Comparison of ENCODE assay signal across 22 cellular contexts in the genomic region with DNA sequence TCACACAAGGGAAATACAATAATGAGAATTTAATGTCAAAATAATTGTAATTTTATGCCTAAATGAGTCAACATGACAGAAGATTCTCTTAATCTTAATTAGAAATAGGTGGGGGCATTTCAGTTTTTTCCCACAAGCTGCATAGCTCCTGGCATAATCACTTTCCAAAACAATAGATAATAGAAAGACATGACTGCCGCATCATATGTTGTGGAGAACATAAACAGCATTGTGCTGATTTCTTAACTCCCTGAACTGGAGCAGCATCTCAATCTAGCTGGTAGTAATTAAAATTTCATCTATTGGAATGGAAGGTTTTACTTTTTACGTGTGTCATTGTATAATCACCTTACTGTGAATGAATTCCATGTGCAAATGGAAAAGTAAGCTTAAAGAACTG.
A peak's percentile ranks its signal among the peaks of the same experiment; 100 is the strongest.
DNase-seq lines count a peak whose midpoint lies in the region; ATAC-seq, FAIRE-seq and TF ChIP-seq lines count a peak whose summit lies in the region.
"Had no signal": no experiment of that assay in that cellular context is flagged by ENCODE, and none has a peak within 500 bp of the region (broad histone marks: within the 10 kb centered on the region; RNA-seq: fewer than 3 reads in every experiment).

No MANE protein-coding gene starts in this region.

- ATAC-seq in A549 (no peak), HG03045 (IDR thresholded peaks at IDR 0.05; ENCODE audit: unreplicated experiment) (no peak)
- ATAC-seq in CD4-positive, alpha-beta T cell (ENCODE audit: poor library complexity) = no peak
- ATAC-seq: CD8-positive, alpha-beta T cell had no signal

- no peaks in the 10 kb centered on the region for H3K27me3 Mint-ChIP-seq in neural crest cell (ENCODE audit: low read depth)
- no peaks in the 10 kb centered on the region for H3K27me3 Mint-ChIP-seq in CD4-positive, alpha-beta T cell
- H3K27me3 Mint-ChIP-seq: IgD-negative memory B cell had no signal

- H3K9me3 Mint-ChIP-seq in neural crest cell = peaks cover 4% of the 10 kb centered on the region
- H3K9me3 Mint-ChIP-seq in CD4-positive, alpha-beta T cell = peaks cover 6% of the 10 kb centered on the region
- H3K9me3 Mint-ChIP-seq: CD8-positive, alpha-beta T cell had no signal

- H3K79me2 ChIP-seq in SU-DHL-6 (ENCODE audit: insufficient read depth, low read length) = no peaks in the 10 kb centered on the region

- H3K4me1 Mint-ChIP-seq in neural crest cell = peaks cover 23% of the 10 kb centered on the region
- H3K4me1 Mint-ChIP-seq in CD4-positive, alpha-beta T cell (ENCODE audit: low read depth) = no peaks in the 10 kb centered on the region

- H3K27ac Mint-ChIP-seq in neural crest cell (ENCODE audit: unreplicated experiment) = no peak overlapping the region
- H3K27ac Mint-ChIP-seq in CD4-positive, alpha-beta T cell = no peak overlapping the region
- H3K27ac Mint-ChIP-seq: CD8-positive, alpha-beta T cell; IgD-negative memory B cell had no signal

- H3K4me1 ChIP-seq in A549 = peaks cover 26% of the 10 kb centered on the region
- peaks cover 17% of the 10 kb centered on the region for H3K4me1 ChIP-seq in HUES48 (ENCODE audit: control insufficient read depth, insufficient read depth, low read length)

- no peak for FAIRE-seq in A549 (lab: Jason Lieb, UNC)
- FAIRE-seq in H54 (lab: Jason Lieb, UNC) = no peak
- FAIRE-seq: HTR-8/SVneo had no signal

- no peak for TF ChIP-seq RAD21 in A549 (conservative IDR thresholded peaks at IDR 0.05 in 1 of 2, IDR thresholded peaks at IDR 0.05 in 1 of 2)

- H3K9me3 ChIP-seq in A549 (no peaks in the 10 kb centered on the region), HUES48 (ENCODE audit: control insufficient read depth, insufficient read depth, low read length) (peaks cover 6% of the 10 kb centered on the region; the same call in 1 of the 2 replicates), SU-DHL-6 (ENCODE audit: insufficient read depth, low read length) (peaks cover 23% of the 10 kb centered on the region; the same call in 1 of the 2 replicates)
- no peaks in the 10 kb centered on the region for H3K9me3 ChIP-seq in CD4-positive, alpha-beta T cell (ENCODE audit: control insufficient read depth, low read length)
- H3K9me3 ChIP-seq: MG63, SK-N-SH had no signal

- H3K4me2 ChIP-seq in A549 (peak overlapping the region; percentile 40), SU-DHL-6 (ENCODE audit: low read depth, low read length, poor library complexity, severe bottlenecking) (peak overlapping the region; percentile 54)
- H3K4me2 ChIP-seq: BLaER1, SK-N-SH had no signal

- H3K9me2 ChIP-seq in SU-DHL-6 (replicated peaks; ENCODE audit: insufficient read depth, low read length) = no peaks in the 10 kb centered on the region
- H3K9me2 ChIP-seq: SK-N-SH had no signal

- 0 out of 6 replicates have a peak overlapping the region, but pooled peaks of 1 of the 2 experiments have one; percentile 1 for H3K27ac ChIP-seq in A549
- H3K27ac ChIP-seq in HUES48 (ENCODE audit: low read depth, low read length) = peak overlapping the region; percentile 79
- H3K27ac ChIP-seq in SU-DHL-6 (ENCODE audit: low read depth, low read length) = peak overlapping the region; percentile 86
- no peak overlapping the region for H3K27ac ChIP-seq in CD4-positive, alpha-beta T cell (ENCODE audit: low read depth, low read length)
- H3K27ac ChIP-seq: BLaER1 had no signal

- H3K36me3 ChIP-seq in HUES48 (ENCODE audit: control insufficient read depth, insufficient read depth, low read length) (no peaks in the 10 kb centered on the region), SU-DHL-6 (ENCODE audit: low read length) (no peaks in the 10 kb centered on the region; the same call in 1 of the 2 replicates)
- H3K36me3 ChIP-seq: BLaER1, MG63 had no signal

- TF ChIP-seq EP300 in A549 (IDR thresholded peaks at IDR 0.05) = no peak

- peak overlapping the region; percentile 9 for H3K4me3 Mint-ChIP-seq in neural crest cell
- no peak overlapping the region for H3K4me3 Mint-ChIP-seq in CD4-positive, alpha-beta T cell
- H3K4me3 Mint-ChIP-seq: CD8-positive, alpha-beta T cell had no signal

- TF ChIP-seq CTCF in A549 (IDR thresholded peaks at IDR 0.05) (no peak), SU-DHL-6 (IDR thresholded peaks at IDR 0.05; ENCODE audit: insufficient read depth, low read length, poor library complexity, severe bottlenecking) (no peak), neural crest cell (conservative IDR thresholded peaks at IDR 0.05) (no peak)
- no peak for TF ChIP-seq CTCF in CD4-positive, alpha-beta T cell (IDR thresholded peaks at IDR 0.05)

- CTCF ChIA-PET in A549 (lab: Yijun Ruan, JAX) = interaction anchor here (0.9 to 1.7 kb wide), 2 partner anchors 12 to 872 kb away, joined by 3 to 4 read pairs; no protein-coding TSS in a partner anchor
- CTCF ChIA-PET in CD4-positive, alpha-beta T cell (lab: Charles Lee) = no interaction called here

- no peak overlapping the region for H3K9ac ChIP-seq in HUES48 (ENCODE audit: low read depth, low read length)
- peak overlapping the region; percentile 45 for H3K9ac ChIP-seq in SU-DHL-6 (ENCODE audit: low read length)
- H3K9ac ChIP-seq: BLaER1, SK-N-SH had no signal

- peaks cover 29% of the 10 kb centered on the region for H3F3A ChIP-seq in SU-DHL-6 (ENCODE audit: insufficient read depth)

- intact Hi-C loops in CD4-positive, alpha-beta T cell (cut with DNase I, micrococcal nuclease) = no loop called here

- H3K36me3 Mint-ChIP-seq in neural crest cell (ENCODE audit: low read depth) = no peaks in the 10 kb centered on the region
- no peaks in the 10 kb centered on the region for H3K36me3 Mint-ChIP-seq in CD4-positive, alpha-beta T cell (ENCODE audit: low read depth)
- H3K36me3 Mint-ChIP-seq: CD8-positive, alpha-beta T cell; IgD-negative memory B cell had no signal

- POLR2A ChIA-PET in A549 (lab: Yijun Ruan, JAX) = no interaction called here
- POLR2A ChIA-PET in CD4-positive, alpha-beta T cell (lab: Charles Lee) = no interaction called here

- H3K4me3 ChIP-seq in A549 (no peak overlapping the region), HUES48 (ENCODE audit: low read depth, low read length) (no peak overlapping the region), SU-DHL-6 (ENCODE audit: insufficient read depth, low read length, poor library complexity, severe bottlenecking) (peak overlapping the region; percentile 8)
- H3K4me3 ChIP-seq: BLaER1, MG63 had no signal

- TF ChIP-seq POLR2A in A549 (IDR thresholded peaks at IDR 0.05; ENCODE audit: low read length) (no peak), H54 (IDR thresholded peaks at IDR 0.05; ENCODE audit: low read depth, low read length) (no peak)

- no peak overlapping the region for H2AFZ ChIP-seq in SU-DHL-6 (ENCODE audit: low read depth, low read length, severe bottlenecking)

- H3K27me3 ChIP-seq in HUES48 (ENCODE audit: control insufficient read depth, insufficient read depth, low read length) = no peaks in the 10 kb centered on the region
- no peaks in the 10 kb centered on the region for H3K27me3 ChIP-seq in SU-DHL-6 (ENCODE audit: low read length)
- no peaks in the 10 kb centered on the region for H3K27me3 ChIP-seq in CD4-positive, alpha-beta T cell (ENCODE audit: control insufficient read depth, insufficient read depth, low read length)
- H3K27me3 ChIP-seq: BLaER1, MG63 had no signal

- no peaks in the 10 kb centered on the region for H4K20me1 ChIP-seq in SU-DHL-6 (ENCODE audit: low read depth, low read length)
- H4K20me1 ChIP-seq: BLaER1 had no signal

- DNase-seq in A549 (ENCODE audit: low read depth in 1 of 2, low spot score in 1 of 2) = no peak
- DNase-seq in neural crest cell (ENCODE audit: low read depth, low spot score) = no peak
- DNase-seq in CD4-positive, alpha-beta T cell = no peak
- no peak for DNase-seq in effector CD4-positive, alpha-beta T cell
- DNase-seq in H54 (ENCODE audit: insufficient read length, low spot score) = no peak
- DNase-seq: CD8-positive, alpha-beta T cell; DMS79; Kasumi-1; MG63; NCI-H1092 treated with DMSO at 0.1 percent for 48 hours; NCI-H146; NCI-H2029 treated with DMSO at 0.1 percent for 48 hours; NCI-H2171; NCI-H69; SHP77; SK-N-SH had no signal

- 44% methylated on average over 2 of the region's 2 CpGs for WGBS in A549 (ENCODE audit: missing lambda C conversion rate)

TF ChIP-seq in A549, 52 proteins besides CTCF, POLR2A, EP300 and RAD21:
- TF ChIP-seq CBX8 (IDR thresholded peaks at IDR 0.05) = no peak
- TF ChIP-seq, protein P1, sequence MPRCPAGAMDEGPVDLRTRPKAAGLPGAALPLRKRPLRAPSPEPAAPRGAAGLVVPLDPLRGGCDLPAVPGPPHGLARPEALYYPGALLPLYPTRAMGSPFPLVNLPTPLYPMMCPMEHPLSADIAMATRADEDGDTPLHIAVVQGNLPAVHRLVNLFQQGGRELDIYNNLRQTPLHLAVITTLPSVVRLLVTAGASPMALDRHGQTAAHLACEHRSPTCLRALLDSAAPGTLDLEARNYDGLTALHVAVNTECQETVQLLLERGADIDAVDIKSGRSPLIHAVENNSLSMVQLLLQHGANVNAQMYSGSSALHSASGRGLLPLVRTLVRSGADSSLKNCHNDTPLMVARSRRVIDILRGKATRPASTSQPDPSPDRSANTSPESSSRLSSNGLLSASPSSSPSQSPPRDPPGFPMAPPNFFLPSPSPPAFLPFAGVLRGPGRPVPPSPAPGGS (IDR thresholded peaks at IDR 0.05) = no peak
